29 cellular contexts compared by ENCODE assay signal in the genomic region with DNA sequence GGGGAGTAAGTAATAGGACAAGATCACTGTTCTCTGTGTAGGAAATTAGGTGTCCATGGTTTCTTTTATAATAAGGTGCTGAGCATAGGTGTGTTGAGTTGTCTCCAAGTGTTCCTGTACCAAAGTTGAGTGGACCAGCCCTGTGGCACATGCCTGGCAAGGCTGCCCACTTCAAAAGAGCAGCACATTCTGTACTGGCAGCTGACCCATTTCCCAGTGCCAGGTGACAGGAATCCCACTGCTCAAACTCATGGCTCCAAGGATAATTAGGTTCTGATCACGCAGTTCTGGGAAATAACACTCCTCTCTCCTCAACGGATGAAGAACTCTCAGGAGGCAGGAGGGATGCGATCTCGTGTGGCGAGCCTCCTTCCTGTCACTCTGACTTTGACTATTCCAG. TPM values are rescaled to one million over a fixed set of nuclear protein-coding genes. Genes with fewer than 3 reads are reported as not detected.
"Had no signal": no experiment of that assay in that cellular context is flagged by ENCODE, and none has a peak within 500 bp of the region (broad histone marks: within the 10 kb centered on the region; RNA-seq: fewer than 3 reads in every experiment).

No MANE protein-coding gene starts in this region.

- H3K9me3 Mint-ChIP-seq: dendritic cell treated with granulocyte-macrophage colony-stimulating factor and Interleukin-4, amounts not matched to agents 40 ng/mL and 50 ng/mL, for 4 days; memory B cell; natural killer cell; stimulated activated naive CD8-positive, alpha-beta T cell treated with anti-CD3 and anti-CD28 coated beads, Interleukin-15, amount 100 ng/mL, for 72 hours had no signal

- H3K36me3 ChIP-seq: colonic mucosa, gastroesophageal sphincter, heart left ventricle, left ventricle myocardium inferior, suprapubic skin had no signal

- H3K4me1 Mint-ChIP-seq: endodermal cell; memory B cell; natural killer cell; stimulated activated naive CD8-positive, alpha-beta T cell treated with anti-CD3 and anti-CD28 coated beads, Interleukin-15, amount 100 ng/mL, for 72 hours had no signal

- H3K27ac ChIP-seq: colonic mucosa, epithelial cell of prostate, gastroesophageal sphincter, heart left ventricle, hepatocyte, left ventricle myocardium inferior, parathyroid adenoma, suprapubic skin had no signal

- H3K4me3 Mint-ChIP-seq: dendritic cell treated with granulocyte-macrophage colony-stimulating factor and Interleukin-4, amounts not matched to agents 40 ng/mL and 50 ng/mL, for 4 days; endodermal cell; memory B cell; natural killer cell; stimulated activated naive CD8-positive, alpha-beta T cell treated with anti-CD3 and anti-CD28 coated beads, Interleukin-15, amount 100 ng/mL, for 72 hours had no signal

- H3K27me3 ChIP-seq: colonic mucosa, gastroesophageal sphincter, heart left ventricle, suprapubic skin had no signal

- FAIRE-seq: kidney had no signal

- H3K9me3 ChIP-seq: colonic mucosa, gastroesophageal sphincter, heart left ventricle, left ventricle myocardium inferior, suprapubic skin had no signal

- DNase-seq: colonic mucosa; effector CD8-positive, alpha-beta T cell; foreskin fibroblast; heart left ventricle; kidney; left ventricle myocardium inferior; natural killer cell; occipital lobe; stimulated activated CD4-positive, alpha-beta T cell treated with anti-CD3 and anti-CD28 coated beads, Interleukin-12 subunit alpha, Interleukin-12 subunit beta, amount 100 ng/mL, for 4 hours; stimulated activated CD4-positive, alpha-beta T cell treated with anti-CD3 and anti-CD28 coated beads, Interleukin-1b, Interleukin-23, amount 100 ng/mL, for 48 hours; stimulated activated CD4-positive, alpha-beta T cell treated with anti-CD3 and anti-CD28 coated beads, Interleukin-4, amount 100 ng/mL, for 1 hour; stimulated activated CD8-positive, alpha-beta memory T cell treated with anti-CD3 and anti-CD28 coated beads, Interleukin-4, amount 100 ng/mL, for 48 hours; stimulated activated naive CD4-positive, alpha-beta T cell; stimulated activated naive CD8-positive, alpha-beta T cell treated with anti-CD3 and anti-CD28 coated beads, Interleukin-15, amount 100 ng/mL, for 72 hours; trophoblast cell had no signal

- H3K4me1 ChIP-seq: colonic mucosa, heart left ventricle, parathyroid adenoma, suprapubic skin had no signal

- H3K27ac Mint-ChIP-seq: dendritic cell treated with granulocyte-macrophage colony-stimulating factor and Interleukin-4, amounts not matched to agents 40 ng/mL and 50 ng/mL, for 4 days; endodermal cell; memory B cell; natural killer cell; progenitor cell of endocrine pancreas; stimulated activated naive CD8-positive, alpha-beta T cell treated with anti-CD3 and anti-CD28 coated beads, Interleukin-15, amount 100 ng/mL, for 72 hours had no signal

- H3K36me3 Mint-ChIP-seq: memory B cell, natural killer cell had no signal

- ATAC-seq: esophagus mucosa; gastroesophageal sphincter; natural killer cell; sciatic nerve; stimulated activated naive CD8-positive, alpha-beta T cell treated with anti-CD3 and anti-CD28 coated beads, Interleukin-15, amount 100 ng/mL, for 72 hours had no signal

- H3K4me3 ChIP-seq: colonic mucosa, gastroesophageal sphincter, heart left ventricle, hepatocyte, left ventricle myocardium inferior, lung, smooth muscle cell, suprapubic skin had no signal

RNA-seq across cellular contexts. Expression of a gene that starts 12.8 kb away (rescaled TPM):
- total RNA-seq: mononuclear cell, natural killer cell had no signal
